In genomic region chr20:63174309-63175030, GRCh38 we compare ENCODE assay signal across 24 cellular contexts. TPM values are rescaled to one million over a fixed set of nuclear protein-coding genes. Genes with fewer than 3 reads are reported as not detected.
DNase-seq lines count a peak whose midpoint lies in the region; ATAC-seq and TF ChIP-seq lines count a peak whose summit lies in the region.
"Had no signal": no experiment of that assay in that cellular context is flagged by ENCODE, and none has a peak within 500 bp of the region (broad histone marks: within the 10 kb centered on the region; RNA-seq: fewer than 3 reads in every experiment).

No MANE protein-coding gene starts in this region.

- H3K9ac ChIP-seq in iPS-15b (ENCODE audit: low read depth, low read length), result no peak overlapping the region

- ATAC-seq in HG03108 (IDR thresholded peaks at IDR 0.05; ENCODE audit: unreplicated experiment), result no peak
- ATAC-seq: activated T-cell treated with anti-CD3 and anti-CD28 coated beads, Interleukin-2, amount 50 U/mL, for 4 hours; body of pancreas; CD8-positive, alpha-beta T cell; esophagus mucosa; naive thymus-derived CD4-positive, alpha-beta T cell; Panc1; psoas muscle had no signal

- peak overlapping the region; percentile 89 for H3K27ac ChIP-seq in WERI-Rb-1
- peak overlapping the region; percentile 46 for H3K27ac ChIP-seq in temporal lobe (ENCODE audit: low read depth, low read length)
- H3K27ac ChIP-seq: body of pancreas, psoas muscle, transverse colon had no signal

- no peak for TF ChIP-seq CTCF in WERI-Rb-1 (IDR thresholded peaks at IDR 0.05; ENCODE audit: low read depth, low read length)

- H3K4me1 ChIP-seq in iPS-15b (ENCODE audit: control insufficient read depth, insufficient read depth, low read length), result peaks cover 7% of the 10 kb centered on the region

- H3K27me3 ChIP-seq in WERI-Rb-1 (ENCODE audit: insufficient read depth, low read depth, severe bottlenecking) (no peaks in the 10 kb centered on the region), iPS-15b (ENCODE audit: control insufficient read depth, insufficient read depth, low read length) (peaks cover 43% of the 10 kb centered on the region)

- H3K9me3 ChIP-seq in WERI-Rb-1 (ENCODE audit: severe bottlenecking), result no peaks in the 10 kb centered on the region
- H3K9me3 ChIP-seq in iPS-15b (ENCODE audit: control insufficient read depth, insufficient read depth, low read length), result no peaks in the 10 kb centered on the region
- H3K9me3 ChIP-seq: body of pancreas, psoas muscle, transverse colon had no signal

- H3K4me3 ChIP-seq in WERI-Rb-1 (ENCODE audit: low read depth, low read length), result peak overlapping the region; percentile 72
- H3K4me3 ChIP-seq in iPS-15b (ENCODE audit: low read depth, low read length), result peak overlapping the region; percentile 22
- H3K4me3 ChIP-seq: body of pancreas, lung, psoas muscle, transverse colon had no signal

- DNase-seq in NCI-H2227 (lab: John Stamatoyannopoulos, UW; ENCODE audit: unreplicated experiment), result peak; percentile 72
- DNase-seq in NCI-H2227 treated with DMSO at 0.1 percent for 48 hours (lab: John Stamatoyannopoulos, UW), result no peak
- DNase-seq in WERI-Rb-1, result no peak
- no peak for DNase-seq in LoVo (ENCODE audit: low spot score)
- DNase-seq in stimulated activated CD4-positive, alpha-beta T cell treated with anti-CD3 and anti-CD28 coated beads, Interleukin-2, amount 100 ng/mL, for 48 hours, result no peak
- DNase-seq: activated CD4-positive, alpha-beta memory T cell treated with anti-CD3 and anti-CD28 coated beads, Interleukin-2, amount 10 ng/mL, durations not matched to agents 7 days and 5 days; activated T-cell treated with anti-CD3 and anti-CD28 coated beads, Interleukin-2, amount 50 U/mL, for 4 hours; body of pancreas; CD8-positive, alpha-beta T cell; dermis blood vessel endothelial cell; EL; MM.1S; naive thymus-derived CD4-positive, alpha-beta T cell; NCI-H187 treated with DMSO at 0.1 percent for 48 hours; psoas muscle; stimulated activated CD4-positive, alpha-beta T cell treated with anti-CD3 and anti-CD28 coated beads, Interleukin-12 subunit alpha, Interleukin-12 subunit beta, amount 100 ng/mL, for 4 hours; stimulated activated naive CD4-positive, alpha-beta T cell; transverse colon had no signal

- H3K36me3 ChIP-seq in WERI-Rb-1 (peaks cover 1% of the 10 kb centered on the region; the same call in 1 of the 2 replicates), iPS-15b (ENCODE audit: control insufficient read depth, insufficient read depth, low read length) (no peaks in the 10 kb centered on the region)
- H3K36me3 ChIP-seq: transverse colon had no signal

RNA-seq across cellular contexts. Expression of gene YTHDF1, which starts 41.5 kb away (rescaled TPM):
- 17.9 TPM for total RNA-seq in temporal lobe
